In genomic region chr5:157072508-157072907, GRCh38 we compare ENCODE assay signal across 17 cellular contexts. TPM values are rescaled to one million over a fixed set of nuclear protein-coding genes. Genes with fewer than 3 reads are reported as not detected.
DNase-seq lines count a peak whose midpoint lies in the region; ATAC-seq lines count a peak whose summit lies in the region.
"Had no signal": no experiment of that assay in that cellular context is flagged by ENCODE, and none has a peak within 500 bp of the region (broad histone marks: within the 10 kb centered on the region; RNA-seq: fewer than 3 reads in every experiment).

No MANE protein-coding gene starts in this region.

- peak; percentile 43 to 62 for ATAC-seq in activated naive CD4-positive, alpha-beta T cell treated with anti-CD3 and anti-CD28 coated beads, Interleukin-2, amount 50 U/mL, for 72 hours
- ATAC-seq in effector memory CD8-positive, alpha-beta T cell (replicated peaks) = peak; percentile 10
- ATAC-seq in stimulated activated naive CD8-positive, alpha-beta T cell treated with anti-CD3 and anti-CD28 coated beads, Interleukin-15, Interleukin-2, amounts not matched to agents 100 U/mL and 50 U/mL, for 24 hours = peak; percentile 82
- no peak for ATAC-seq in GM18873 (IDR thresholded peaks at IDR 0.05; ENCODE audit: low FRiP score, unreplicated experiment)
- ATAC-seq: gastroesophageal sphincter, left ventricle myocardium superior had no signal

- H3K4me3 Mint-ChIP-seq in effector memory CD8-positive, alpha-beta T cell = no peak overlapping the region
- H3K4me3 Mint-ChIP-seq: H9 had no signal

- H3K27me3 Mint-ChIP-seq in effector memory CD8-positive, alpha-beta T cell = no peaks in the 10 kb centered on the region

- peaks cover 0 to 2% of the 10 kb centered on the region in 2 donors for H3K4me1 Mint-ChIP-seq in effector memory CD8-positive, alpha-beta T cell (ENCODE audit: low read depth in 2 of 2)

- DNase-seq in activated naive CD4-positive, alpha-beta T cell treated with anti-CD3 and anti-CD28 coated beads, Interleukin-2, amount 50 U/mL, for 72 hours (ENCODE audit: low spot score in 2 of 2) = peak in 1 of 2 donors; percentile 5
- DNase-seq in activated naive CD4-positive, alpha-beta T cell treated with Interleukin-2 at 50 U/mL for 16 hours = no peak
- DNase-seq in SW480 (ENCODE audit: low spot score) (peak; percentile 54), hippocampal formation (lab: John Stamatoyannopoulos, UW) (no peak), RPMI8226 (no peak)
- no peak for DNase-seq in effector memory CD8-positive, alpha-beta T cell
- DNase-seq in stimulated activated naive CD8-positive, alpha-beta T cell treated with anti-CD3 and anti-CD28 coated beads, Interleukin-15, Interleukin-2, amounts not matched to agents 100 U/mL and 50 U/mL, for 24 hours = peak; percentile 35
- DNase-seq: adrenal gland, dorsolateral prefrontal cortex, erythroblast, H9, KBM-7, left ventricle myocardium superior, NCI-H1930, NCI-H345 had no signal

- peaks cover 0 to 9% of the 10 kb centered on the region in 2 donors for H3K36me3 Mint-ChIP-seq in activated naive CD4-positive, alpha-beta T cell treated with anti-CD3 and anti-CD28 coated beads, Interleukin-2, amount 50 U/mL, for 72 hours
- no peaks in the 10 kb centered on the region for H3K36me3 Mint-ChIP-seq in effector memory CD8-positive, alpha-beta T cell (ENCODE audit: insufficient read depth)

- peaks cover 0 to 10% of the 10 kb centered on the region in 2 donors for H3K9me3 Mint-ChIP-seq in activated naive CD4-positive, alpha-beta T cell treated with anti-CD3 and anti-CD28 coated beads, Interleukin-2, amount 50 U/mL, for 72 hours
- H3K9me3 Mint-ChIP-seq in effector memory CD8-positive, alpha-beta T cell = no peaks in the 10 kb centered on the region
- H3K9me3 Mint-ChIP-seq: H9 had no signal

- no peak overlapping the region for H3K27ac Mint-ChIP-seq in activated naive CD4-positive, alpha-beta T cell treated with anti-CD3 and anti-CD28 coated beads, Interleukin-2, amount 50 U/mL, for 72 hours
- H3K27ac Mint-ChIP-seq in effector memory CD8-positive, alpha-beta T cell = no peak overlapping the region

RNA-seq across cellular contexts. Expression of gene HAVCR1, which starts 13.6 kb away (rescaled TPM):
- total RNA-seq in activated naive CD4-positive, alpha-beta T cell treated with anti-CD3 and anti-CD28 coated beads, Interleukin-2, amount 50 U/mL, for 72 hours = under 1 TPM; 0.72 to 0.96 TPM
- total RNA-seq: adrenal gland, H9 had no signal

RNA-seq across cellular contexts. Expression of gene HAVCR2, which starts 36.3 kb away (rescaled TPM):
- 10 to 100 TPM; 34.4 to 52.2 TPM for total RNA-seq in activated naive CD4-positive, alpha-beta T cell treated with anti-CD3 and anti-CD28 coated beads, Interleukin-2, amount 50 U/mL, for 72 hours
- total RNA-seq: H9 had no signal

Comparison
In these comparisons a context has a peak if more than half of its experiments do, and no peak if none do; other contexts are left out.
1. DNase-seq: peak in SW480 (single experiment) and stimulated activated naive CD8-positive, alpha-beta T cell treated with anti-CD3 and anti-CD28 coated beads, Interleukin-15, Interleukin-2, amounts not matched to agents 100 U/mL and 50 U/mL, for 24 hours (single experiment); none in activated naive CD4-positive, alpha-beta T cell treated with Interleukin-2 at 50 U/mL for 16 hours (single experiment), effector memory CD8-positive, alpha-beta T cell (0 of 3), hippocampal formation (0 of 2) and RPMI8226 (single experiment).